1 cellular context compared by ENCODE assay signal in genomic region chr22:50486561-50487289, GRCh38.
TF ChIP-seq lines count a peak whose summit lies in the region.

Gene MIOX, plus strand, starts transcription at chr22:50486859. Its CDS starts 39 bp downstream, at chr22:50486898.

TF ChIP-seq in HepG2, 621 proteins besides CTCF, POLR2A, EP300 and RAD21 (continued from another document):
- TF ChIP-seq NFYB (CRISPR knock-in tag; IDR thresholded peaks at IDR 0.05) (no peak), HNF1B (CRISPR knock-in tag; IDR thresholded peaks at IDR 0.05) (0 out of 2 replicates have a peak, but pooled peaks have one; percentile 30), TEF (CRISPR knock-in tag; IDR thresholded peaks at IDR 0.05) (0 out of 2 replicates have a peak, but pooled peaks have one; percentile 20), HMGXB3 (CRISPR knock-in tag; IDR thresholded peaks at IDR 0.05; ENCODE audit: borderline replicate concordance) (0 out of 2 replicates have a peak, but pooled peaks have one; percentile 43), ZBTB26 (CRISPR knock-in tag; IDR thresholded peaks at IDR 0.05; ENCODE audit: borderline replicate concordance) (peak; percentile 0; the same call in 1 of the 2 replicates)
